ENCODE assay signal across 22 cellular contexts in the genomic region with DNA sequence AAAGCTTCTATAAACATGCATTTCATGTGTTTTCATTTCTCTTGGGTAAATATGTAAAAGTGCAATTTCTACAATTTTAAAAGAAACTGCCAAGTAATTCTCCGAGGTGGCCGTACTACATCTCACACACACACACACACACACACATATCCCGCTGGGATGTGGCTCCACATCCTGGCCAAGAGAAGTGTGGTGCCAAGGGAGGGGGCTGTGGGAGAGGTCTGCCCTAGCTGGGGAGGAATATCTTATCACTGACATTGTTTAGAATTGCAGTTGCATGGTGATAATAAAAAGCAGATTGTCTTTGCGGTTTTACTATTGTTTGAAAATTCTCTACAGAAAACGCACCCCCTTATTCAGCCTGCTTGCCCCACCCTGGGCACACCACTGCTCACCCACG.
"Had no signal": no experiment of that assay in that cellular context is flagged by ENCODE, and none has a peak within 500 bp of the region (broad histone marks: within the 10 kb centered on the region; RNA-seq: fewer than 3 reads in every experiment).

No MANE protein-coding gene starts in this region.

- H3K9me3 ChIP-seq: left lung, tibial nerve, uterus had no signal

- ATAC-seq: activated naive CD4-positive, alpha-beta T cell treated with anti-CD3 and anti-CD28 coated beads, Interleukin-2, amount 50 U/mL, for 72 hours; left lung; stimulated activated naive CD8-positive, alpha-beta T cell treated with anti-CD3 and anti-CD28 coated beads, Interleukin-15, Interleukin-2, amounts not matched to agents 100 U/mL and 50 U/mL, for 24 hours had no signal

- H3K4me3 ChIP-seq: cardiac muscle cell, left lung, tibial nerve, uterus had no signal

- H3K27ac ChIP-seq: cardiac muscle cell, left lung, tibial nerve, uterus, WERI-Rb-1 had no signal

- H3K36me3 Mint-ChIP-seq: activated naive CD4-positive, alpha-beta T cell treated with anti-CD3 and anti-CD28 coated beads, Interleukin-2, amount 50 U/mL, for 72 hours had no signal

- H3K27ac Mint-ChIP-seq: activated naive CD4-positive, alpha-beta T cell treated with anti-CD3 and anti-CD28 coated beads, Interleukin-2, amount 50 U/mL, for 72 hours; activated T-helper 1 cell treated with anti-CD3 and anti-CD28 coated beads, Interleukin-12 subunit alpha, Interleukin-12 subunit beta, Interleukin-2, Interleukin-4 antibody, amounts not matched to agents 30 ng/mL and 10 ng/mL and 1 ng/mL, durations not matched to agents 14 hours and 24 hours and 36 hours had no signal

- FAIRE-seq: endometrium, frontal cortex, kidney had no signal

- H3K4me3 Mint-ChIP-seq: activated T-helper 1 cell treated with anti-CD3 and anti-CD28 coated beads, Interleukin-12 subunit alpha, Interleukin-12 subunit beta, Interleukin-2, Interleukin-4 antibody, amounts not matched to agents 30 ng/mL and 10 ng/mL and 1 ng/mL, durations not matched to agents 14 hours and 24 hours and 36 hours had no signal

- DNase-seq: activated CD4-positive, alpha-beta T cell treated with anti-CD3 and anti-CD28 coated beads for 1 hour; activated CD4-positive, alpha-beta T cell treated with anti-CD3 and anti-CD28 coated beads, Interleukin-2, amount 50 U/mL, for 4 hours; activated gamma-delta T cell treated with Interleukin-2 at 50 U/mL for 16 hours; activated T-cell treated with anti-CD3 and anti-CD28 coated beads for 4 hours; amniotic stem cell; kidney; left lung; occipital lobe; retina; stimulated activated CD4-positive, alpha-beta T cell treated with anti-CD3 and anti-CD28 coated beads, Interleukin-12 subunit alpha, Interleukin-12 subunit beta, amount 100 ng/mL, for 4 hours; stimulated activated CD4-positive, alpha-beta T cell treated with anti-CD3 and anti-CD28 coated beads, Interleukin-1b, Interleukin-23, amount 100 ng/mL, for 48 hours; stimulated activated naive CD8-positive, alpha-beta T cell treated with anti-CD3 and anti-CD28 coated beads, Interleukin-15, Interleukin-2, amounts not matched to agents 100 U/mL and 50 U/mL, for 24 hours; substantia nigra; T-helper 2 cell; uterus; WERI-Rb-1 had no signal

- H3K36me3 ChIP-seq: cardiac muscle cell, left lung, tibial nerve, uterus, WERI-Rb-1 had no signal

- H3K4me1 ChIP-seq: left lung, uterus had no signal

- H3K9me3 Mint-ChIP-seq: activated naive CD4-positive, alpha-beta T cell treated with anti-CD3 and anti-CD28 coated beads, Interleukin-2, amount 50 U/mL, for 72 hours; activated T-helper 1 cell treated with anti-CD3 and anti-CD28 coated beads, Interleukin-12 subunit alpha, Interleukin-12 subunit beta, Interleukin-2, Interleukin-4 antibody, amounts not matched to agents 30 ng/mL and 10 ng/mL and 1 ng/mL, durations not matched to agents 14 hours and 24 hours and 36 hours had no signal

- H3K27me3 ChIP-seq: cardiac muscle cell, left lung, tibial nerve, uterus had no signal
